ENCODE assay signal across 8 cellular contexts in genomic region chr1:161487483-161487827, GRCh38. TPM values are rescaled to one million over a fixed set of nuclear protein-coding genes. Genes with fewer than 3 reads are reported as not detected.
DNase-seq lines count a peak whose midpoint lies in the region; ATAC-seq and TF ChIP-seq lines count a peak whose summit lies in the region.

No MANE protein-coding gene starts in this region.

- ATAC-seq in GM19328 (IDR thresholded peaks at IDR 0.05; ENCODE audit: unreplicated experiment) (no peak), HG03432 (IDR thresholded peaks at IDR 0.05; ENCODE audit: unreplicated experiment) (no peak), HG03378 (IDR thresholded peaks at IDR 0.05; ENCODE audit: unreplicated experiment) (no peak)

- in situ Hi-C loops in SK-MEL-5 (cut with HindIII; ENCODE audit: low pct_unique_long_range_greater_than_20kb, low sequenced_read_pairs), result no loop called here

- no peak for TF ChIP-seq CTCF in fibroblast of mammary gland (conservative IDR thresholded peaks at IDR 0.05; ENCODE audit: control insufficient read depth, insufficient read depth, low read depth, low read length)

- DNase-seq in GM04504 (ENCODE audit: low read depth) (peak; percentile 13), SK-MEL-5 (ENCODE audit: low read depth, low spot score) (peak; percentile 82), fibroblast of mammary gland (ENCODE audit: low read depth) (peak; percentile 87), renal cortical epithelial cell (ENCODE audit: low read depth) (peak; percentile 64)
- DNase-seq in activated T-cell treated with anti-CD3 and anti-CD28 coated beads, Interleukin-2, amount 50 U/mL, for 48 hours, result no peak

- peak overlapping the region; percentile 42 for H3K4me3 ChIP-seq in fibroblast of mammary gland (ENCODE audit: control insufficient read depth, low read depth, low read length)

RNA-seq across cellular contexts. Expression of gene FCGR2A, which starts 17.8 kb away (rescaled TPM):
- total RNA-seq in SK-MEL-5 (2014; rRNA removed; shearing (Covaris generic)), result 57.4 and 59.7 TPM in 2 replicates
- 56.0 and 64.8 TPM in 2 replicates for polyA plus RNA-seq in SK-MEL-5 (2015; cell fraction: cytosol; rRNA removed)
- 66.3 and 70.6 TPM in 2 replicates for polyA plus RNA-seq in SK-MEL-5 (2015; cell fraction: nucleus; rRNA removed)
- total RNA-seq in renal cortical epithelial cell, result 0.15 TPM in 1 of 2 replicates, not detected in the other

RNA-seq across cellular contexts. Expression of gene HSPA6, which starts 36.9 kb away (rescaled TPM):
- total RNA-seq in SK-MEL-5 (2014; rRNA removed; shearing (Covaris generic)), result 4.2 and 4.8 TPM in 2 replicates
- 3.1 and 7.7 TPM in 2 replicates for polyA plus RNA-seq in SK-MEL-5 (2015; cell fraction: cytosol; rRNA removed)
- 15.8 and 16.7 TPM in 2 replicates for polyA plus RNA-seq in SK-MEL-5 (2015; cell fraction: nucleus; rRNA removed)
- total RNA-seq in renal cortical epithelial cell, result 0.17 and 0.25 TPM in 2 replicates

Comparison
In these comparisons a context has a peak if more than half of its experiments do, and no peak if none do; other contexts are left out.
1. DNase-seq: peak in GM04504 (single experiment), SK-MEL-5 (single experiment), fibroblast of mammary gland (single experiment) and renal cortical epithelial cell (single experiment); none in activated T-cell treated with anti-CD3 and anti-CD28 coated beads, Interleukin-2, amount 50 U/mL, for 48 hours (0 of 2).
2. RNA of gene FCGR2A, which starts 17.8 kb away (total RNA-seq): 57.4 to 59.7 TPM in SK-MEL-5; 0.15 TPM in renal cortical epithelial cell; every median in the first group is over 10 times any median in the second.